8 cellular contexts compared by ENCODE assay signal in the genomic region with DNA sequence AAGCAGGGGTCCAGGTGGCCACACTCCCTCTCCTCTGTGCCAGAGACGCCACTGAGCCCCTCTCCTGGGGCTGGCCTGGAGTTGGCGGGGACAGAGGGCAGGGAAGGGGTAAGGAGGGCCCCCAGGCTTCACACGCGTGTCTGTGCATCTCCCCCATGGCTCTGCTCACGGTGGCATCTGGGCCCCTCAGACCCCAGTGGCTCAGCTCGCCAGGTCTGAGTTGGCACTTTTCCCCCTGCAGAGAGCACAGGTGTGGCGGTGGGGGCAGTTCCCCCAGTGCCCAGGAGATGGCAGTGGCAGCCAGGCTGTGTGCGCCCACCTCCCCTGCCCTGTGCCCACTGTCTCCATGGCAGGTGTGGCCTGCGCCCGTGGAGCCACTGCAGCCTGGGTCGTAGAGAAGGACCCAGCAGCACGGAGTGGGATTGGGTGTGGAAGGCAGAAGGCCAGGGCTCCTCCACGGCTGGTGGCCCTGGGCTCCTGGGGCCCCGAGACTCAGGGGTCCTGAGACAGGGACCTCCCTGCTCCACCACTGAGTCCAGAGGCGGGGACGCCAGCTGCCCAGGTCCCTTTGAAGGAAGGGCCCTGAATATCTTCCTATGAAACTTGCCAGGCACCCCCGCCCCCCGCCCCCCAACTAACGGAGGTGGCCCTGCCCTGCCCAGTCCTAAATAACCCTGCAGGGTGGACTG. TPM values are rescaled to one million over a fixed set of nuclear protein-coding genes. Genes with fewer than 3 reads are reported as not detected.
A peak's percentile ranks its signal among the peaks of the same experiment; 100 is the strongest.
DNase-seq lines count a peak whose midpoint lies in the region; ATAC-seq, FAIRE-seq and TF ChIP-seq lines count a peak whose summit lies in the region.

No MANE protein-coding gene starts in this region.

- H3K36me3 ChIP-seq in CD8-positive, alpha-beta memory T cell (ENCODE audit: insufficient read depth, low read length), result no peaks in the 10 kb centered on the region
- H3K36me3 ChIP-seq in HEK293 (ENCODE audit: control insufficient read depth in 2 of 2, insufficient read depth in 1 of 2, low read length in 2 of 2) (peaks cover 0 to under 1% of the 10 kb centered on the region in 2 experiments; a peak in 1 of 3 replicates), bronchial epithelial cell (ENCODE audit: control insufficient read depth, insufficient read depth, low read length) (peaks cover 2% of the 10 kb centered on the region)

- H3K27me3 ChIP-seq in CD8-positive, alpha-beta memory T cell (ENCODE audit: insufficient read depth, low read length, poor library complexity, severe bottlenecking), result no peaks in the 10 kb centered on the region
- no peaks in the 10 kb centered on the region for H3K27me3 ChIP-seq in bronchial epithelial cell (ENCODE audit: control insufficient read depth, insufficient read depth, low read length)

- POLR2A ChIA-PET in CD8-positive, alpha-beta memory T cell (lab: Charles Lee), result no interaction called here
- POLR2A ChIA-PET in HEK293 (lab: Yijun Ruan, JAX), result no interaction called here

- H3K36me3 Mint-ChIP-seq in CD8-positive, alpha-beta memory T cell, result peaks cover 0 to 4% (median 0%) of the 10 kb centered on the region in 3 donors
- H3K36me3 Mint-ChIP-seq in naive B cell, result no peaks in the 10 kb centered on the region

- TF ChIP-seq CTCF in HEK293 (tag by site-specific recombination; IDR thresholded peaks at IDR 0.05) (peak; percentile 96), bronchial epithelial cell (IDR thresholded peaks at IDR 0.05; ENCODE audit: insufficient read depth, low read length, severe bottlenecking) (peak; percentile 87)

- H3K9me3 Mint-ChIP-seq in CD8-positive, alpha-beta memory T cell, result no peaks in the 10 kb centered on the region
- H3K9me3 Mint-ChIP-seq in naive B cell, result no peaks in the 10 kb centered on the region

- no peak overlapping the region for H3K4me3 Mint-ChIP-seq in CD8-positive, alpha-beta memory T cell
- peak overlapping the region in 1 of 8 donors; percentile 35 for H3K4me3 Mint-ChIP-seq in naive B cell

- peaks cover 4 to 16% (median 6%) of the 10 kb centered on the region in 3 donors for H3K4me1 Mint-ChIP-seq in CD8-positive, alpha-beta memory T cell
- H3K4me1 Mint-ChIP-seq in naive B cell, result peaks cover 2 to 15% (median 7%) of the 10 kb centered on the region in 3 donors

- H3K27me3 Mint-ChIP-seq in CD8-positive, alpha-beta memory T cell, result peaks cover 0 to 4% of the 10 kb centered on the region in 2 donors
- H3K27me3 Mint-ChIP-seq in naive B cell, result no peaks in the 10 kb centered on the region

- no peak overlapping the region for H3K4me3 ChIP-seq in CD8-positive, alpha-beta memory T cell (ENCODE audit: low read length)
- H3K4me3 ChIP-seq in HEK293 (ENCODE audit: low read depth, low read length) (no peak overlapping the region), bronchial epithelial cell (ENCODE audit: low read depth, low read length) (no peak overlapping the region)

- H3K4me1 ChIP-seq in CD8-positive, alpha-beta memory T cell (ENCODE audit: insufficient read depth, low read length), result peaks cover 2% of the 10 kb centered on the region
- peaks cover 3% of the 10 kb centered on the region; the same call in 1 of the 2 replicates for H3K4me1 ChIP-seq in HEK293 (ENCODE audit: control insufficient read depth, insufficient read depth, low read length)

- peak; percentile 24 for ATAC-seq in SK-N-SH treated with all-trans-retinoic acid at 6 μM for 48 hours
- peak; percentile 13 to 20 for ATAC-seq in naive B cell (ENCODE audit: low read depth in 2 of 2)
- no peak for ATAC-seq in GM18511 (IDR thresholded peaks at IDR 0.05; ENCODE audit: unreplicated experiment)
- ATAC-seq in HG03520 (IDR thresholded peaks at IDR 0.05; ENCODE audit: unreplicated experiment), result no peak

- no peaks in the 10 kb centered on the region for H3K9me3 ChIP-seq in CD8-positive, alpha-beta memory T cell (ENCODE audit: low read length)
- H3K9me3 ChIP-seq in HEK293 (ENCODE audit: control insufficient read depth, insufficient read depth, low read depth, low read length), result no peaks in the 10 kb centered on the region

- FAIRE-seq in bronchial epithelial cell (lab: Jason Lieb, UNC), result no peak

- no peak overlapping the region for H3K27ac ChIP-seq in CD8-positive, alpha-beta memory T cell (ENCODE audit: low read depth, low read length)
- no peak overlapping the region for H3K27ac ChIP-seq in HEK293 (ENCODE audit: extremely low read depth, low read depth, low read length)

- H3K27ac Mint-ChIP-seq in CD8-positive, alpha-beta memory T cell, result no peak overlapping the region
- H3K27ac Mint-ChIP-seq in naive B cell, result no peak overlapping the region

- DNase-seq in CD8-positive, alpha-beta memory T cell, result peak in 4 of 5 donors; percentile 27 to 66 (median 49)
- DNase-seq in bronchial epithelial cell (ENCODE audit: low read depth), result no peak
- DNase-seq in naive B cell, result peak; percentile 70
- no peak for DNase-seq in HuH-7.5 (ENCODE audit: low spot score)

- CTCF ChIA-PET in CD8-positive, alpha-beta memory T cell (lab: Charles Lee), result interaction anchor here (1.0 to 1.5 kb wide), 4 partner anchors 11 to 354 kb away, joined by 3 to 4 read pairs (median 3); no protein-coding TSS in a partner anchor
- CTCF ChIA-PET in HEK293 (lab: Yijun Ruan, JAX), result interaction anchor here (0.6 to 5.1 kb wide), 6 partner anchors 42 to 402 kb away, joined by 3 to 19 read pairs (median 4); partner anchors contain the start of genes CDH15 and ZNF778

TF ChIP-seq in HEK293, 187 proteins besides CTCF, POLR2A, EP300 and RAD21 (continues in another document):
- TF ChIP-seq ZNF37A (tag by site-specific recombination; IDR thresholded peaks at IDR 0.05), result no peak
- no peak for TF ChIP-seq SP7 (tag by site-specific recombination; IDR thresholded peaks at IDR 0.05)
- TF ChIP-seq ZNF391 (tag by site-specific recombination; IDR thresholded peaks at IDR 0.05; ENCODE audit: borderline replicate concordance, low read depth), result no peak

TF ChIP-seq in SK-N-SH treated with all-trans-retinoic acid at 6 μM for 48 hours, 23 proteins besides CTCF, POLR2A, EP300 and RAD21 (continues in another document):
- TF ChIP-seq ZNF8 (CRISPR knock-in tag; IDR thresholded peaks at IDR 0.05), result no peak
- TF ChIP-seq TOX (CRISPR knock-in tag; IDR thresholded peaks at IDR 0.05; ENCODE audit: borderline replicate concordance), result no peak
- TF ChIP-seq PATZ1 (CRISPR knock-in tag; IDR thresholded peaks at IDR 0.05; ENCODE audit: borderline replicate concordance), result no peak
- no peak for TF ChIP-seq CREB5 (CRISPR knock-in tag; IDR thresholded peaks at IDR 0.05; ENCODE audit: low read depth)
- TF ChIP-seq ZC3H10 (CRISPR knock-in tag; IDR thresholded peaks at IDR 0.05), result no peak

RNA-seq across cellular contexts. Expression of gene APRT, which starts 4.3 kb away (rescaled TPM):
- 100 to 1,000 TPM; 338 to 348 TPM for total RNA-seq in CD8-positive, alpha-beta memory T cell
- 490 TPM for polyA plus RNA-seq in CD8-positive, alpha-beta memory T cell
- total RNA-seq in bronchial epithelial cell, result 153 and 154 TPM in 2 replicates
- 100 to 1,000 TPM; 330 to 484 (median 384) TPM for polyA plus RNA-seq in naive B cell (ENCODE audit: low read depth in 6 of 6)

RNA-seq across cellular contexts. Expression of gene CDT1, which starts 12.5 kb away (rescaled TPM):
- 100 to 1,000 TPM in 1 of 2 experiments, 10 to 100 TPM in 1; 97.6 to 106 TPM for total RNA-seq in CD8-positive, alpha-beta memory T cell
- 0.26 TPM for polyA plus RNA-seq in CD8-positive, alpha-beta memory T cell
- 0.26 TPM in 2 replicates for total RNA-seq in bronchial epithelial cell
- under 1 TPM in 5 of 6 donors, not detected in 1; 0.08 to 0.27 (median 0.17) TPM for polyA plus RNA-seq in naive B cell (ENCODE audit: low read depth in 6 of 6)

RNA-seq across cellular contexts. Expression of gene PIEZO1, which starts 31.0 kb away (rescaled TPM):
- 100 to 1,000 TPM; 215 to 230 TPM for total RNA-seq in CD8-positive, alpha-beta memory T cell
- polyA plus RNA-seq in CD8-positive, alpha-beta memory T cell, result 58.4 TPM
- 98.2 and 224 TPM in 2 replicates for total RNA-seq in bronchial epithelial cell
- 10 to 100 TPM in 2 of 6 donors, 1 to 10 TPM in 4; 4.0 to 17.2 (median 6.2) TPM for polyA plus RNA-seq in naive B cell (ENCODE audit: low read depth in 6 of 6)

RNA-seq across cellular contexts. Expression of gene GALNS, which starts 40.7 kb away (rescaled TPM):
- 10 to 100 TPM; 19.2 to 22.5 TPM for total RNA-seq in CD8-positive, alpha-beta memory T cell
- polyA plus RNA-seq in CD8-positive, alpha-beta memory T cell, result 13.0 TPM
- total RNA-seq in bronchial epithelial cell, result 15.5 and 16.3 TPM in 2 replicates
- 10 to 100 TPM in 3 of 6 donors, 1 to 10 TPM in 3; 6.1 to 21.4 (median 9.5) TPM for polyA plus RNA-seq in naive B cell (ENCODE audit: low read depth in 6 of 6)

RNA-seq across cellular contexts. Expression of gene TRAPPC2L, which starts 40.9 kb away (rescaled TPM):
- total RNA-seq in CD8-positive, alpha-beta memory T cell, result 100 to 1,000 TPM in 1 of 2 experiments, 10 to 100 TPM in 1; 90.0 to 104 TPM
- polyA plus RNA-seq in CD8-positive, alpha-beta memory T cell, result 106 TPM
- total RNA-seq in bronchial epithelial cell, result 47.5 and 65.0 TPM in 2 replicates
- 100 to 1,000 TPM in 1 of 6 donors, 10 to 100 TPM in 5; 87.3 to 100 (median 90.9) TPM for polyA plus RNA-seq in naive B cell (ENCODE audit: low read depth in 6 of 6)

Comparison
In these comparisons a context has a peak if more than half of its experiments do, and no peak if none do; other contexts are left out.
1. DNase-seq: peak in CD8-positive, alpha-beta memory T cell (4 of 5) and naive B cell (single experiment); none in bronchial epithelial cell (single experiment) and HuH-7.5 (single experiment).
2. ATAC-seq: peak in SK-N-SH treated with all-trans-retinoic acid at 6 μM for 48 hours (single experiment) and naive B cell (2 of 2); none in GM18511 (single experiment) and HG03520 (single experiment).
3. RNA of gene CDT1, which starts 12.5 kb away (total RNA-seq): 97.6 to 106 TPM in CD8-positive, alpha-beta memory T cell; 0.26 TPM in bronchial epithelial cell; every median in the first group is over 10 times any median in the second.